In the genomic region with DNA sequence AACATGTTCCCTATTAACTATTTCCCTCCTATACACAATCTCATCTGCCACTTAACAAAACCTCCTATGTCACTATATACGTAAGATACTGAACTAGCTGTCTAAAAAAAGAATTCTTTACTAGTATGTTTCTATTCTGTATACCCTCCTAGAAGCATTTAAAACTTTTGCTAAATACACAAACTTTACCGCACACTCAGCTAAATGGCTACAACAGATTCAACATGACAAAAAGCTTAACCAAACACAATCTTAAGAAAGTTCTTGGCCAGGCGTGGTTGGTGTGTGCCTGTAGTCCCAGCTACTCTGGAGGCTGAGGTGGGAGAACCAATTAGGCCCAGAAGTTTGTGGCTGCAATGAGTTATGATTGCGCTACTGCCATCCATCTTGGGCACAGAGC, we compare ENCODE assay signal across 19 cellular contexts.
"Had no signal": no experiment of that assay in that cellular context is flagged by ENCODE, and none has a peak within 500 bp of the region (broad histone marks: within the 10 kb centered on the region; RNA-seq: fewer than 3 reads in every experiment).

No MANE protein-coding gene starts in this region.

- H3K9me3 Mint-ChIP-seq: naive thymus-derived CD4-positive, alpha-beta T cell; neural progenitor cell; stimulated activated naive CD8-positive, alpha-beta T cell treated with anti-CD3 and anti-CD28 coated beads, Interleukin-15, amount 100 ng/mL, for 72 hours had no signal

- ATAC-seq: left cardiac atrium; lower lobe of right lung; naive thymus-derived CD4-positive, alpha-beta T cell; stimulated activated naive CD8-positive, alpha-beta T cell treated with anti-CD3 and anti-CD28 coated beads, Interleukin-15, amount 100 ng/mL, for 72 hours had no signal

- H3K4me3 Mint-ChIP-seq: neural progenitor cell; stimulated activated naive CD8-positive, alpha-beta T cell treated with anti-CD3 and anti-CD28 coated beads, Interleukin-15, amount 100 ng/mL, for 72 hours had no signal

- H3K27me3 Mint-ChIP-seq: naive thymus-derived CD4-positive, alpha-beta T cell; stimulated activated naive CD8-positive, alpha-beta T cell treated with anti-CD3 and anti-CD28 coated beads, Interleukin-15, amount 100 ng/mL, for 72 hours had no signal

- H3K4me1 Mint-ChIP-seq: neural progenitor cell had no signal

- H3K27ac Mint-ChIP-seq: neural progenitor cell had no signal

- FAIRE-seq: kidney, small intestine had no signal

- H3K4me1 ChIP-seq: colonic mucosa, lower lobe of right lung, neural progenitor cell, testis had no signal

- H3K4me3 ChIP-seq: colonic mucosa, esophagus squamous epithelium, left ventricle myocardium inferior, lower lobe of right lung, neural progenitor cell, ovary, right atrium auricular region, testis, tibial nerve had no signal

- H3K4me2 ChIP-seq: neural progenitor cell had no signal

- H3K36me3 ChIP-seq: ovary had no signal

- H2AFZ ChIP-seq: neural progenitor cell had no signal

- H3K27me3 ChIP-seq: colonic mucosa, esophagus squamous epithelium, neural progenitor cell, ovary, right atrium auricular region, testis, tibial nerve had no signal

- H3K27ac ChIP-seq: colonic mucosa, esophagus squamous epithelium, left ventricle myocardium inferior, lower lobe of right lung, ovary, right atrium auricular region, testis, tibial nerve had no signal

- H3K9me3 ChIP-seq: colonic mucosa, esophagus squamous epithelium, left ventricle myocardium inferior, lower lobe of right lung, ovary, right atrium auricular region, testis, tibial nerve had no signal

- DNase-seq: colonic mucosa; dermis blood vessel endothelial cell; esophagus squamous epithelium; foreskin fibroblast; kidney; left cardiac atrium; left ventricle myocardium inferior; lower lobe of right lung; mesendoderm; naive thymus-derived CD4-positive, alpha-beta T cell; nucleus accumbens; ovary; small intestine; stimulated activated CD4-positive, alpha-beta T cell treated with anti-CD3 and anti-CD28 coated beads, Interleukin-12 subunit alpha, Interleukin-12 subunit beta, amount 100 ng/mL, for 4 hours; stimulated activated naive CD8-positive, alpha-beta T cell treated with anti-CD3 and anti-CD28 coated beads, Interleukin-15, amount 100 ng/mL, for 72 hours; testis had no signal

- H3K9ac ChIP-seq: neural progenitor cell had no signal
